10 cellular contexts compared by ENCODE assay signal in the genomic region with DNA sequence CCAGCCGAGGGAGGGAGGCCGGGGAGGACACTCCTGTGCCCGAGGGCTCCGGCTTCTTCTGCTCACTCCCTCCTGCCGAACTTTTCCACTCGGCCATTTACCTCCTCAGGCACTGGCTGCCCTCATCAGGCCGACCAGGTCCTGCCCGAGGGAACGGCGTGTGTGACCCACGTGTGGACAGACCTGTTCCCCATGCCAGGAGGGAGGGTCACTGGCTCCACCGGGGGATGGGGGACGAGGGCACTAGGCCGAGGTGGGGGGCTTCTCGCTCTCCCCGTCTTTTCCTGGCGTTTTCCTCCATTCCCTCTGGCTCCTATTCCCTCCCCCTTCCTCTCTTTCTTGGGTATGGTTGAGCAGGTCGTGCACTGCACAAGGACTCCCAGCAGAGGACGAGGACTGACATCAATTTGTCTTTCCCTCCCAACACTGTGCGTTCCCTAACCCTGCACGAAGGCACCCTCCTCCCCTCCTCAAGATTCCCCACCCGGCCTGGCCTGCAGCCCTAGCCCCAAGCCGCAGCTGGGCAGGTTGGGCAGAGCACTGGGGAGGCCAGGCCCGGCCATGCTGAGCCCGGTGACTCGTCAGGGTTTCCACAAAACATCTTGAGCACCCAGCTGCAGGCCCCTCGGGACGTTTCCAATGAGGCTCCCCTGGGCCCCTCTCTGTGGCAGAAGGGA. TPM values are rescaled to one million over a fixed set of nuclear protein-coding genes. Genes with fewer than 3 reads are reported as not detected.
DNase-seq lines count a peak whose midpoint lies in the region; ATAC-seq and TF ChIP-seq lines count a peak whose summit lies in the region.
"Had no signal": no experiment of that assay in that cellular context is flagged by ENCODE, and none has a peak within 500 bp of the region (broad histone marks: within the 10 kb centered on the region; RNA-seq: fewer than 3 reads in every experiment).

No MANE protein-coding gene starts in this region.

- H3K4me3 Mint-ChIP-seq in CD8-positive, alpha-beta T cell: peak overlapping the region; percentile 80
- H3K4me3 Mint-ChIP-seq in central memory CD8-positive, alpha-beta T cell: peak overlapping the region; percentile 87
- H3K4me3 Mint-ChIP-seq in natural killer cell treated with Interleukin-12 subunit alpha and Interleukin-12 subunit beta and Interleukin-15 and Interleukin-18, amount 100 ng/mL, for 72 hours: peak overlapping the region; percentile 67

- H3K9me3 ChIP-seq in CD8-positive, alpha-beta T cell (ENCODE audit: low read length): no peaks in the 10 kb centered on the region

- CTCF ChIA-PET in CD8-positive, alpha-beta T cell (lab: Charles Lee): no interaction called here

- DNase-seq in CD8-positive, alpha-beta T cell: no peak
- no peak for DNase-seq in central memory CD8-positive, alpha-beta T cell (ENCODE audit: low spot score in 2 of 2)
- DNase-seq in natural killer cell treated with Interleukin-12 subunit alpha and Interleukin-12 subunit beta and Interleukin-15 and Interleukin-18, amount 100 ng/mL, for 72 hours (ENCODE audit: low spot score): no peak
- DNase-seq in NCI-H1417 (lab: John Stamatoyannopoulos, UW): no peak
- no peak for DNase-seq in NOMO-1 treated with DMSO at 0.1 percent for 48 hours (lab: John Stamatoyannopoulos, UW; ENCODE audit: unreplicated experiment)
- DNase-seq in omental fat pad (ENCODE audit: low spot score): no peak
- no peak for DNase-seq in effector CD8-positive, alpha-beta T cell (lab: John Stamatoyannopoulos, UW)
- DNase-seq: NCI-H82 had no signal

- POLR2A ChIA-PET in CD8-positive, alpha-beta T cell (lab: Charles Lee): interaction anchor here (0.6 kb wide), 1 partner anchor 61 kb away, joined by 3 read pairs; no protein-coding TSS in a partner anchor

- ATAC-seq in CD8-positive, alpha-beta T cell: no peak
- ATAC-seq in HG03196 (IDR thresholded peaks at IDR 0.05; ENCODE audit: unreplicated experiment) (peak; percentile 7), omental fat pad (ENCODE audit: low FRiP score) (no peak)
- no peak for ATAC-seq in central memory CD8-positive, alpha-beta T cell (replicated peaks; ENCODE audit: extremely low read depth, poor library complexity, severe bottlenecking)
- ATAC-seq in natural killer cell treated with Interleukin-12 subunit alpha and Interleukin-12 subunit beta and Interleukin-15 and Interleukin-18, amount 100 ng/mL, for 72 hours: no peak

- peaks cover 56% of the 10 kb centered on the region for H3K4me1 ChIP-seq in CD8-positive, alpha-beta T cell (ENCODE audit: insufficient read depth, low read length)

- H3K9me3 Mint-ChIP-seq in CD8-positive, alpha-beta T cell: no peaks in the 10 kb centered on the region
- no peaks in the 10 kb centered on the region for H3K9me3 Mint-ChIP-seq in central memory CD8-positive, alpha-beta T cell
- no peaks in the 10 kb centered on the region for H3K9me3 Mint-ChIP-seq in natural killer cell treated with Interleukin-12 subunit alpha and Interleukin-12 subunit beta and Interleukin-15 and Interleukin-18, amount 100 ng/mL, for 72 hours

- H3K27ac ChIP-seq in CD8-positive, alpha-beta T cell (ENCODE audit: low read depth, low read length): peak overlapping the region; percentile 50

- H3K27ac Mint-ChIP-seq in CD8-positive, alpha-beta T cell: peak overlapping the region; percentile 73
- H3K27ac Mint-ChIP-seq in central memory CD8-positive, alpha-beta T cell (ENCODE audit: low read depth): peak overlapping the region; percentile 74
- peak overlapping the region in 1 of 2 donors; percentile 58 for H3K27ac Mint-ChIP-seq in natural killer cell treated with Interleukin-12 subunit alpha and Interleukin-12 subunit beta and Interleukin-15 and Interleukin-18, amount 100 ng/mL, for 72 hours

- peaks cover 16% of the 10 kb centered on the region for H3K36me3 Mint-ChIP-seq in CD8-positive, alpha-beta T cell
- peaks cover 33% of the 10 kb centered on the region for H3K36me3 Mint-ChIP-seq in central memory CD8-positive, alpha-beta T cell (ENCODE audit: insufficient read depth)
- no peaks in the 10 kb centered on the region for H3K36me3 Mint-ChIP-seq in natural killer cell treated with Interleukin-12 subunit alpha and Interleukin-12 subunit beta and Interleukin-15 and Interleukin-18, amount 100 ng/mL, for 72 hours

- intact Hi-C loops in CD8-positive, alpha-beta T cell (cut with DNase I, micrococcal nuclease): loop anchor here (1.0 to 5.0 kb wide), 4 partner anchors 16 to 67 kb away; partner anchors contain the start of gene CYBA (in 1 of the 2)

- H3K36me3 ChIP-seq in CD8-positive, alpha-beta T cell (ENCODE audit: insufficient read depth, low read length): peaks cover 7% of the 10 kb centered on the region

- H3K4me3 ChIP-seq in CD8-positive, alpha-beta T cell (ENCODE audit: low read depth, low read length): peak overlapping the region; percentile 67

- peaks cover 5% of the 10 kb centered on the region for H3K27me3 Mint-ChIP-seq in CD8-positive, alpha-beta T cell (ENCODE audit: low read depth)
- peaks cover 3% of the 10 kb centered on the region for H3K27me3 Mint-ChIP-seq in central memory CD8-positive, alpha-beta T cell
- peaks cover 0 to 2% of the 10 kb centered on the region in 2 donors for H3K27me3 Mint-ChIP-seq in natural killer cell treated with Interleukin-12 subunit alpha and Interleukin-12 subunit beta and Interleukin-15 and Interleukin-18, amount 100 ng/mL, for 72 hours

- H3K4me1 Mint-ChIP-seq in CD8-positive, alpha-beta T cell (ENCODE audit: low read depth): peaks cover 37% of the 10 kb centered on the region
- H3K4me1 Mint-ChIP-seq in central memory CD8-positive, alpha-beta T cell: peaks cover 37% of the 10 kb centered on the region
- peaks cover 25 to 29% of the 10 kb centered on the region in 2 donors for H3K4me1 Mint-ChIP-seq in natural killer cell treated with Interleukin-12 subunit alpha and Interleukin-12 subunit beta and Interleukin-15 and Interleukin-18, amount 100 ng/mL, for 72 hours (ENCODE audit: low read depth in 2 of 2)

- TF ChIP-seq CTCF in CD8-positive, alpha-beta T cell (IDR thresholded peaks at IDR 0.05): no peak
- TF ChIP-seq CTCF in omental fat pad (IDR thresholded peaks at IDR 0.05): no peak

- H3K27me3 ChIP-seq in CD8-positive, alpha-beta T cell (ENCODE audit: insufficient read depth, low read length): no peaks in the 10 kb centered on the region

RNA-seq across cellular contexts. Expression of gene IL17C, which starts 3.2 kb away (rescaled TPM):
- under 1 TPM; 0.56 to 0.81 TPM for total RNA-seq in CD8-positive, alpha-beta T cell
- 1 to 10 TPM in 1 of 2 donors, under 1 TPM in 1; 0.64 to 1.0 TPM for total RNA-seq in natural killer cell treated with Interleukin-12 subunit alpha and Interleukin-12 subunit beta and Interleukin-15 and Interleukin-18, amount 100 ng/mL, for 72 hours
- not detected for total RNA-seq in omental fat pad
- total RNA-seq: dermis microvascular lymphatic vessel endothelial cell had no signal

RNA-seq across cellular contexts. Expression of gene CYBA, which starts 15.7 kb away (rescaled TPM):
- 100 to 1,000 TPM; 312 to 320 TPM for total RNA-seq in CD8-positive, alpha-beta T cell
- 100 to 1,000 TPM; 268 to 386 TPM for total RNA-seq in natural killer cell treated with Interleukin-12 subunit alpha and Interleukin-12 subunit beta and Interleukin-15 and Interleukin-18, amount 100 ng/mL, for 72 hours
- total RNA-seq in omental fat pad: 100 to 1,000 TPM; 174 to 329 (median 245) TPM

RNA-seq across cellular contexts. Expression of gene MVD, which starts 27.8 kb away (rescaled TPM):
- 100 to 1,000 TPM; 118 to 124 TPM for total RNA-seq in CD8-positive, alpha-beta T cell
- total RNA-seq in natural killer cell treated with Interleukin-12 subunit alpha and Interleukin-12 subunit beta and Interleukin-15 and Interleukin-18, amount 100 ng/mL, for 72 hours: 100 to 1,000 TPM in 1 of 2 donors, 10 to 100 TPM in 1; 77.2 to 124 TPM
- total RNA-seq in omental fat pad: 10 to 100 TPM; 10.9 to 27.5 (median 16.3) TPM

RNA-seq across cellular contexts. Expression of gene SNAI3, which starts 51.2 kb away (rescaled TPM):
- total RNA-seq in CD8-positive, alpha-beta T cell: 1 to 10 TPM; 3.1 to 3.4 TPM
- 1 to 10 TPM in 1 of 2 donors, under 1 TPM in 1; 0.42 to 1.2 TPM for total RNA-seq in natural killer cell treated with Interleukin-12 subunit alpha and Interleukin-12 subunit beta and Interleukin-15 and Interleukin-18, amount 100 ng/mL, for 72 hours
- total RNA-seq in omental fat pad: 1 to 10 TPM in 2 of 4 donors, under 1 TPM in 2; 0.37 to 2.3 (median 0.99) TPM
